In the genomic region with DNA sequence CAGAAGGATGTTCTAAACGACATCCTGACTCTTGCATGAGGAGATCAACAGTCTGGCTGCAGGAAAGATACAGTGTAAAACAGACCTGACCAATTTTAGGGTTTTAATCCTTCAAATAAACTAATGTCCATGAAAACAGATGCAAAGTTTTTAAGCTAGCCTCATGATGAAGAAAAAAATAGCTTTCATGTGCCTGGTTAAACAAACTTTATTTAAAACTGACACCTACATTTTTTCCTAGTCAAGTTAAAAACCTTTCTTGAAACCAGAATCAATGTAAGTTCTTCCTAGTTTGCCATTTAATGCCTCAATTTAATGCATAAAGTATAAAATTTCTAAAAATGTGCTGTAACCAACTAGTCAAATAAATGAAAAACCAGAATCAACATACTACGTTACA, we compare ENCODE assay signal across 1 cellular context.
TF ChIP-seq lines count a peak whose summit lies in the region.

No MANE protein-coding gene starts in this region.

TF ChIP-seq in GM12878, 131 proteins besides CTCF, POLR2A, EP300 and RAD21 (continued from another document):
- TF ChIP-seq, protein P1, sequence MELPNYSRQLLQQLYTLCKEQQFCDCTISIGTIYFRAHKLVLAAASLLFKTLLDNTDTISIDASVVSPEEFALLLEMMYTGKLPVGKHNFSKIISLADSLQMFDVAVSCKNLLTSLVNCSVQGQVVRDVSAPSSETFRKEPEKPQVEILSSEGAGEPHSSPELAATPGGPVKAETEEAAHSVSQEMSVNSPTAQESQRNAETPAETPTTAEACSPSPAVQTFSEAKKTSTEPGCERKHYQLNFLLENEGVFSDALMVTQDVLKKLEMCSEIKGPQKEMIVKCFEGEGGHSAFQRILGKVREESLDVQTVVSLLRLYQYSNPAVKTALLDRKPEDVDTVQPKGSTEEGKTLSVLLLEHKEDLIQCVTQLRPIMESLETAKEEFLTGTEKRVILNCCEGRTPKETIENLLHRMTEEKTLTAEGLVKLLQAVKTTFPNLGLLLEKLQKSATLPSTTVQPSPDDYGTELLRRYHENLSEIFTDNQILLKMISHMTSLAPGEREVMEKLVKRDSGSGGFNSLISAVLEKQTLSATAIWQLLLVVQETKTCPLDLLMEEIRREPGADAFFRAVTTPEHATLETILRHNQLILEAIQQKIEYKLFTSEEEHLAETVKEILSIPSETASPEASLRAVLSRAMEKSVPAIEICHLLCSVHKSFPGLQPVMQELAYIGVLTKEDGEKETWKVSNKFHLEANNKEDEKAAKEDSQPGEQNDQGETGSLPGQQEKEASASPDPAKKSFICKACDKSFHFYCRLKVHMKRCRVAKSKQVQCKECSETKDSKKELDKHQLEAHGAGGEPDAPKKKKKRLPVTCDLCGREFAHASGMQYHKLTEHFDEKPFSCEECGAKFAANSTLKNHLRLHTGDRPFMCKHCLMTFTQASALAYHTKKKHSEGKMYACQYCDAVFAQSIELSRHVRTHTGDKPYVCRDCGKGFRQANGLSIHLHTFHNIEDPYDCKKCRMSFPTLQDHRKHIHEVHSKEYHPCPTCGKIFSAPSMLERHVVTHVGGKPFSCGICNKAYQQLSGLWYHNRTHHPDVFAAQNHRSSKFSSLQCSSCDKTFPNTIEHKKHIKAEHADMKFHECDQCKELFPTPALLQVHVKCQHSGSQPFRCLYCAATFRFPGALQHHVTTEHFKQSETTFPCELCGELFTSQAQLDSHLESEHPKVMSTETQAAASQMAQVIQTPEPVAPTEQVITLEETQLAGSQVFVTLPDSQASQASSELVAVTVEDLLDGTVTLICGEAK (IDR thresholded peaks at IDR 0.05; ENCODE audit: borderline replicate concordance) = peak; percentile 90
- no peak for TF ChIP-seq NR2C2 (IDR thresholded peaks at IDR 0.05; ENCODE audit: borderline replicate concordance, control insufficient read depth, insufficient read length, low read depth)
